ENCODE assay signal across 1 cellular context in genomic region chr9:128114326-128115186, GRCh38.
TF ChIP-seq lines count a peak whose summit lies in the region.

No MANE protein-coding gene starts in this region.

TF ChIP-seq in HepG2, 621 proteins besides CTCF, POLR2A, EP300 and RAD21:
- TF ChIP-seq SATB2 (CRISPR knock-in tag; IDR thresholded peaks at IDR 0.05) (no peak), ZNF274 (CRISPR knock-in tag; IDR thresholded peaks at IDR 0.05) (peak; percentile 8; the same call in 1 of the 2 replicates), THRA (CRISPR knock-in tag; IDR thresholded peaks at IDR 0.05; ENCODE audit: borderline replicate concordance) (no peak), HNF4A (CRISPR knock-in tag; IDR thresholded peaks at IDR 0.05) (no peak), BHLHE40 (IDR thresholded peaks at IDR 0.05; ENCODE audit: low read length) (no peak), CAMTA2 (CRISPR knock-in tag; IDR thresholded peaks at IDR 0.05; ENCODE audit: borderline replicate concordance) (0 out of 2 replicates have a peak, but pooled peaks have one; percentile 81), ZMAT3 (CRISPR knock-in tag; conservative IDR thresholded peaks at IDR 0.05) (peak; percentile 4; the same call in 1 of the 2 replicates), ZNF782 (CRISPR knock-in tag; IDR thresholded peaks at IDR 0.05; ENCODE audit: borderline replicate concordance) (no peak), ZFP41 (CRISPR knock-in tag; IDR thresholded peaks at IDR 0.05; ENCODE audit: borderline replicate concordance) (0 out of 2 replicates have a peak, but pooled peaks have one; percentile 38), ZNF776 (CRISPR knock-in tag; IDR thresholded peaks at IDR 0.05) (0 out of 2 replicates have a peak, but pooled peaks have one; percentile 63), HDAC6 (IDR thresholded peaks at IDR 0.05; ENCODE audit: low read depth, low read length) (no peak), THAP7 (CRISPR knock-in tag; IDR thresholded peaks at IDR 0.05) (peak; percentile 44; the same call in 1 of the 2 replicates), NFKBIZ (CRISPR knock-in tag; IDR thresholded peaks at IDR 0.05) (no peak), ZNF10 (CRISPR knock-in tag; IDR thresholded peaks at IDR 0.05; ENCODE audit: borderline replicate concordance, low read depth) (no peak), PRMT3 (CRISPR knock-in tag; IDR thresholded peaks at IDR 0.05; ENCODE audit: borderline replicate concordance, low read depth) (no peak), ZNF546 (CRISPR knock-in tag; conservative IDR thresholded peaks at IDR 0.05) (peak; percentile 28; the same call in 1 of the 2 replicates), ZNF276 (CRISPR knock-in tag; IDR thresholded peaks at IDR 0.05; ENCODE audit: low read depth) (no peak), ZNF616 (CRISPR knock-in tag; IDR thresholded peaks at IDR 0.05; ENCODE audit: low read depth) (0 out of 2 replicates have a peak, but pooled peaks have one; percentile 22), CSRNP1 (CRISPR knock-in tag; IDR thresholded peaks at IDR 0.05) (peak; percentile 4; the same call in 1 of the 2 replicates), MEIS1 (CRISPR knock-in tag; IDR thresholded peaks at IDR 0.05; ENCODE audit: borderline replicate concordance) (no peak; the same call in 1 of the 2 replicates), ZIK1 (CRISPR knock-in tag; IDR thresholded peaks at IDR 0.05; ENCODE audit: borderline replicate concordance, low read depth) (0 out of 2 replicates have a peak, but pooled peaks have one; percentile 10), BRCA1 (CRISPR knock-in tag; IDR thresholded peaks at IDR 0.05) (no peak), DNMT1 (CRISPR knock-in tag; IDR thresholded peaks at IDR 0.05) (0 out of 2 replicates have a peak, but pooled peaks have one; percentile 25), TIGD3 (CRISPR knock-in tag; IDR thresholded peaks at IDR 0.05; ENCODE audit: borderline replicate concordance) (0 out of 2 replicates have a peak, but pooled peaks have one; percentile 25), SPEN (CRISPR knock-in tag; IDR thresholded peaks at IDR 0.05; ENCODE audit: low read depth) (0 out of 2 replicates have a peak, but pooled peaks have one; percentile 3), NR3C1 (CRISPR knock-in tag; IDR thresholded peaks at IDR 0.05) (no peak), ZNF691 (CRISPR knock-in tag; IDR thresholded peaks at IDR 0.05; ENCODE audit: borderline replicate concordance, low read depth) (no peak), ZNF451 (CRISPR knock-in tag; IDR thresholded peaks at IDR 0.05) (peak; percentile 23; the same call in 1 of the 2 replicates), TERF1 (CRISPR knock-in tag; IDR thresholded peaks at IDR 0.05) (0 out of 2 replicates have a peak, but pooled peaks have one; percentile 49), ZMYM3 (CRISPR knock-in tag; IDR thresholded peaks at IDR 0.05) (peak; percentile 50; the same call in 1 of the 2 replicates), ZNF768 (CRISPR knock-in tag; IDR thresholded peaks at IDR 0.05) (peak; percentile 95), ZNF34 (CRISPR knock-in tag; IDR thresholded peaks at IDR 0.05; ENCODE audit: borderline replicate concordance) (0 out of 2 replicates have a peak, but pooled peaks have one; percentile 9), IKZF4 (CRISPR knock-in tag; IDR thresholded peaks at IDR 0.05; ENCODE audit: borderline replicate concordance, low read depth, not compliant biosample characterization) (no peak), ATF7-NPFF (CRISPR knock-in tag; IDR thresholded peaks at IDR 0.05; ENCODE audit: low read depth) (0 out of 2 replicates have a peak, but pooled peaks have one; percentile 19), AKAP8 (CRISPR knock-in tag; IDR thresholded peaks at IDR 0.05) (0 out of 2 replicates have a peak, but pooled peaks have one; percentile 10), SAFB2 (CRISPR knock-in tag; IDR thresholded peaks at IDR 0.05; ENCODE audit: borderline replicate concordance, low read depth) (0 out of 2 replicates have a peak, but pooled peaks have one; percentile 41), ZNF329 (CRISPR knock-in tag; IDR thresholded peaks at IDR 0.05; ENCODE audit: low read depth) (0 out of 2 replicates have a peak, but pooled peaks have one; percentile 60), U2AF1 (optimal IDR thresholded peaks at IDR 0.05; ENCODE audit: low read depth, low read length) (peak; percentile 27), ZBTB38 (CRISPR knock-in tag; IDR thresholded peaks at IDR 0.05) (peak; percentile 71; the same call in 1 of the 2 replicates), KLF13 (CRISPR knock-in tag; IDR thresholded peaks at IDR 0.05) (peak; percentile 72; the same call in 1 of the 2 replicates), ZNF792 (CRISPR knock-in tag; IDR thresholded peaks at IDR 0.05) (no peak), ZNF547 (CRISPR knock-in tag; IDR thresholded peaks at IDR 0.05) (0 out of 2 replicates have a peak, but pooled peaks have one; percentile 73), ZC3H13 (CRISPR knock-in tag; IDR thresholded peaks at IDR 0.05) (0 out of 2 replicates have a peak, but pooled peaks have one; percentile 1), ZNF331 (CRISPR knock-in tag; IDR thresholded peaks at IDR 0.05) (no peak), HES4 (CRISPR knock-in tag; IDR thresholded peaks at IDR 0.05; ENCODE audit: borderline replicate concordance) (0 out of 2 replicates have a peak, but pooled peaks have one; percentile 3)
